In the genomic region with DNA sequence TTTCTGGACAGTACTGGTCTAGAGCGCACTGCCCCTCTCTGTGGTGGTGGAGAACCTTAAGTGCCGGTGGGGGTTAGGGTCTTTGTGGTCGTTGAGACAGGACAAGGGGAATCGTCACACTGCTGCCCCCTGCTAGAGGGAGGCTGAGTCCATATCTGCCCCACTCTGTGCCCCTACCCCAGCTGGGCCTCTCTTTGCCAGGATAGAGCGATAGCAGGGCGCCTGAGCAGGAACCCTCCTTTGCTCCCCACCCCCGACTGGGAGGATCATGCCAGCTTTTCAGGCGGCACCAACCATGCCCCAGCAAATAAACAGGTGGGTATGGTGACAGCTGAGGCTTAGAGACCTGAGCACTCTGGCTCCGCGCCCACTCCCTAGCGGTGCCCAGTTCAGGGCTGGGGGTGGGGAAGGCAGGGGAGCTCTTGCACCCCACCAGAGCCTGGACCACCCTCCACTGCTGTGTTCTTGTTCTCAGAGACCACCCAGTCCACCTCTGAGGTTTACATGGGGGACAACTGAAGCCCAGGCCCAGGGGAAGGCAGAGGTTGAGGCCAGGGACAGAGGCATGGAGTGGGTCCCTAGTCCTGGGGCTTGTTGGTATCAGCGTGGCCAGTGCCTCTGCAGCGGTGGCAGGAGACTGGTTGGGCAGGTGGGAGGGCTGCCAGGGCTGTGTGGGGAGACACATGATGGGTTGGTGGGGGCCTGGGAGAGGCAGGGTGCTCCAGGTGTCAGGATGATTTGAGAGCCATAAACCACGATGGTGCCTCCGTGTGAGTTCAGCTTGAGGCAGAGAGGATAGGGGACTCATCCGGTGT, we compare ENCODE assay signal across 1 cellular context.
TF ChIP-seq lines count a peak whose summit lies in the region.

No MANE protein-coding gene starts in this region.

TF ChIP-seq in H1, 55 proteins besides CTCF, POLR2A, EP300 and RAD21:
- TF ChIP-seq KDM5A (IDR thresholded peaks at IDR 0.05; ENCODE audit: low read length) (no peak), TCF12 (IDR thresholded peaks at IDR 0.05; ENCODE audit: low read depth, low read length) (no peak), JUN (IDR thresholded peaks at IDR 0.05; ENCODE audit: low read depth, low read length) (no peak)
